Comparison of ENCODE assay signal across 16 cellular contexts in the genomic region with DNA sequence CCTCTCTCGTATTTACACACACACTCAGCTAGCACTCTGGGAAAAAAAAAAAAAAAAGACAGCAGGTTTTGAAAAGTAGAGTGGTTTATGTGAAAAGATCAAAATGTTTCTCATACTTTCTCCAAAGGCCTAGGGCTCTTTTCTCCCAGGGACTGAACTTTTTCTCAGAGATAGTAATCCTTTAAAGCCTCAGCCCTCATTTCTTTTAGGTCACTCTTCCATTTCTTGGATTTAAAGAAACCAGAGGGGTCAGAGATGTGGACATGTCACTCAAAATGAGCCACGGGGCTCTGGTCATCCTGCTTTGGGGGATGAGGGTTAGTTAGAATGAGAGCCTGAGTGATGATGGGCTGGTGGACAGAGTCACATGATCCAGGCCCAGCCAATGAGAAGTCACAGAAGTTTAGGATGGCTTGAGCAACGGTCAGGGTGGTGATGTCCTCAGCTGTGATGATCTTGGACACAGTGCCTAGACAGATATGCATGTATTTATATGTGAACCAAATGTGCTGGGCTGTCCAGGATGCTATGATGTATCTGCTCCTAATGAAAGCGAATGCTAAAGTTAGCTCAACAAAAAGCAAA. TPM values are rescaled to one million over a fixed set of nuclear protein-coding genes. Genes with fewer than 3 reads are reported as not detected.
DNase-seq lines count a peak whose midpoint lies in the region; ATAC-seq and TF ChIP-seq lines count a peak whose summit lies in the region.
"Had no signal": no experiment of that assay in that cellular context is flagged by ENCODE, and none has a peak within 500 bp of the region (broad histone marks: within the 10 kb centered on the region; RNA-seq: fewer than 3 reads in every experiment).

No MANE protein-coding gene starts in this region.

- no peak overlapping the region for H3K9ac ChIP-seq in SK-N-SH

- CTCF ChIA-PET in SK-N-SH (lab: Yijun Ruan, JAX) = interaction anchor here (1.0 kb wide), 2 partner anchors 17 to 139 kb away, joined by 3 to 4 read pairs; no protein-coding TSS in a partner anchor

- H3K36me3 ChIP-seq in SK-N-SH (replicated peaks in 1 of 2; ENCODE audit: control insufficient read depth in 1 of 2, insufficient read depth in 2 of 2, low read length in 1 of 2) = no peaks in the 10 kb centered on the region
- H3K36me3 ChIP-seq in hepatocyte (replicated peaks; ENCODE audit: insufficient read depth, low read depth) = no peaks in the 10 kb centered on the region
- H3K36me3 ChIP-seq in uterus = no peaks in the 10 kb centered on the region

- H3K4me3 ChIP-seq in SK-N-SH (ENCODE audit: low read depth in 2 of 2, low read length in 1 of 2) = no peak overlapping the region
- H3K4me3 ChIP-seq in hepatocyte = no peak overlapping the region
- H3K4me3 ChIP-seq in uterus = no peak overlapping the region

- POLR2A ChIA-PET in SK-N-SH (lab: Yijun Ruan, JAX) = no interaction called here

- H4K20me1 ChIP-seq in SK-N-SH (ENCODE audit: insufficient read depth) (no peaks in the 10 kb centered on the region), hepatocyte (ENCODE audit: insufficient read depth, poor library complexity, severe bottlenecking) (no peaks in the 10 kb centered on the region)

- TF ChIP-seq POLR2A in uterus (IDR thresholded peaks at IDR 0.05) = no peak

- no peaks in the 10 kb centered on the region for H3F3A ChIP-seq in SK-N-SH (replicated peaks; ENCODE audit: insufficient read depth)

- DNase-seq in left ventricle myocardium superior (no peak), left cardiac atrium (no peak), SK-N-SH (no peak), hepatocyte (ENCODE audit: low spot score) (no peak), uterus (peak; percentile 19 to 23), T-helper 9 cell (no peak)
- DNase-seq: activated CD4-positive, alpha-beta T cell treated with anti-CD3 and anti-CD28 coated beads for 1 hour; activated T-cell treated with anti-CD3 and anti-CD28 coated beads for 4 hours; erythroblast; glutamatergic neuron; kidney; NCI-H2081; NCI-H526 treated with DMSO at 0.1 percent for 48 hours; T-helper 1 cell had no signal

- intact Hi-C loops in left ventricle myocardium superior (cut with micrococcal nuclease) (no loop called here), left cardiac atrium (cut with DNase I) (no loop called here), uterus (cut with DNase I; ENCODE audit: low total_unique reads) (no loop called here)

- 72% methylated on average over 4 of the region's 4 CpGs for WGBS in SK-N-SH (ENCODE audit: low lambda C conversion rate)
- 55% methylated on average over 4 of the region's 4 CpGs for WGBS in hepatocyte (ENCODE audit: low lambda C conversion rate, missing lambda C conversion rate)

- ATAC-seq in left ventricle myocardium superior (peak; percentile 36), left cardiac atrium (no peak), HG02973 (IDR thresholded peaks at IDR 0.05; ENCODE audit: unreplicated experiment) (no peak), GM21717 (IDR thresholded peaks at IDR 0.05; ENCODE audit: unreplicated experiment) (no peak)

- H3K27me3 ChIP-seq in SK-N-SH (ENCODE audit: insufficient read depth) = no peaks in the 10 kb centered on the region
- no peaks in the 10 kb centered on the region for H3K27me3 ChIP-seq in hepatocyte
- H3K27me3 ChIP-seq in uterus = no peaks in the 10 kb centered on the region

- H3K79me2 ChIP-seq in SK-N-SH (ENCODE audit: insufficient read depth) (no peaks in the 10 kb centered on the region), hepatocyte (no peaks in the 10 kb centered on the region)

- H3K27ac ChIP-seq in SK-N-SH (ENCODE audit: low read depth in 2 of 2, low read length in 1 of 2) = no peak overlapping the region
- peak overlapping the region; percentile 63 for H3K27ac ChIP-seq in hepatocyte
- H3K27ac ChIP-seq in uterus = peak overlapping the region; percentile 68 to 69

- no peak for TF ChIP-seq EP300 in SK-N-SH (IDR thresholded peaks at IDR 0.05; ENCODE audit: borderline replicate concordance in 1 of 2, low read depth in 1 of 2, low read length in 1 of 2)

- TF ChIP-seq RAD21 in SK-N-SH (IDR thresholded peaks at IDR 0.05; ENCODE audit: low read length) = no peak

- H3K4me2 ChIP-seq in SK-N-SH (no peak overlapping the region), hepatocyte (peak overlapping the region; percentile 75)

- TF ChIP-seq CTCF in SK-N-SH (IDR thresholded peaks at IDR 0.05) (no peak), hepatocyte (IDR thresholded peaks at IDR 0.05; ENCODE audit: poor library complexity) (no peak), uterus (IDR thresholded peaks at IDR 0.05) (no peak)

- H3K4me1 ChIP-seq in SK-N-SH (ENCODE audit: control insufficient read depth in 1 of 2, insufficient read depth in 2 of 2, low read depth in 1 of 2, low read length in 1 of 2) (no peaks in the 10 kb centered on the region), hepatocyte (ENCODE audit: insufficient read depth) (peaks cover 14% of the 10 kb centered on the region), uterus (peaks cover 0 to 4% of the 10 kb centered on the region in 2 donors)

- H3K9me2 ChIP-seq in SK-N-SH (no peaks in the 10 kb centered on the region), hepatocyte (replicated peaks; ENCODE audit: insufficient read depth) (no peaks in the 10 kb centered on the region)

- no peak overlapping the region for H2AFZ ChIP-seq in SK-N-SH (ENCODE audit: low read depth)
- H2AFZ ChIP-seq in hepatocyte = no peak overlapping the region

- H3K9me3 ChIP-seq in SK-N-SH (no peaks in the 10 kb centered on the region), hepatocyte (ENCODE audit: low read depth) (no peaks in the 10 kb centered on the region), uterus (no peaks in the 10 kb centered on the region)

TF ChIP-seq in SK-N-SH, 30 proteins besides CTCF, POLR2A, EP300 and RAD21:
- TF ChIP-seq EZH2phosphoT487 (IDR thresholded peaks at IDR 0.05; ENCODE audit: borderline replicate concordance, low read depth) (no peak), USF1 (IDR thresholded peaks at IDR 0.05; ENCODE audit: borderline replicate concordance, low read depth) (peak; percentile 76; the same call in 1 of the 2 replicates)

RNA-seq across cellular contexts. Expression of gene AXIN2, which starts 33.7 kb away (rescaled TPM):
- 17.2 TPM for total RNA-seq in left ventricle myocardium superior
- 10 to 100 TPM; 16.4 to 28.5 TPM for total RNA-seq in left cardiac atrium
- polyA plus RNA-seq in SK-N-SH (2012; rRNA removed) = 7.9 and 8.3 TPM in 2 replicates
- polyA plus RNA-seq in SK-N-SH (2012; cell fraction: cytosol; rRNA removed) = 5.4 and 7.0 TPM in 2 replicates
- polyA plus RNA-seq in SK-N-SH (2012; cell fraction: nucleus; rRNA removed) = 17.8 and 19.1 TPM in 2 replicates
- total RNA-seq in hepatocyte = 21.4 and 22.3 TPM in 2 replicates
- 11.3 and 15.4 TPM in 2 replicates for polyA plus RNA-seq in hepatocyte
- 10 to 100 TPM in 3 of 4 donors, 1 to 10 TPM in 1; 8.2 to 65.1 (median 42.0) TPM for total RNA-seq in uterus

Comparison
In these comparisons a context has a peak if more than half of its experiments do, and no peak if none do; other contexts are left out.
1. DNase-seq: peak in uterus (2 of 2); none in left ventricle myocardium superior (single experiment), left cardiac atrium (single experiment), SK-N-SH (single experiment), hepatocyte (single experiment) and T-helper 9 cell (single experiment).
2. H3K27ac ChIP-seq: peak in hepatocyte (single experiment) and uterus (2 of 2); none in SK-N-SH (0 of 2).